10 cellular contexts compared by ENCODE assay signal in the genomic region with DNA sequence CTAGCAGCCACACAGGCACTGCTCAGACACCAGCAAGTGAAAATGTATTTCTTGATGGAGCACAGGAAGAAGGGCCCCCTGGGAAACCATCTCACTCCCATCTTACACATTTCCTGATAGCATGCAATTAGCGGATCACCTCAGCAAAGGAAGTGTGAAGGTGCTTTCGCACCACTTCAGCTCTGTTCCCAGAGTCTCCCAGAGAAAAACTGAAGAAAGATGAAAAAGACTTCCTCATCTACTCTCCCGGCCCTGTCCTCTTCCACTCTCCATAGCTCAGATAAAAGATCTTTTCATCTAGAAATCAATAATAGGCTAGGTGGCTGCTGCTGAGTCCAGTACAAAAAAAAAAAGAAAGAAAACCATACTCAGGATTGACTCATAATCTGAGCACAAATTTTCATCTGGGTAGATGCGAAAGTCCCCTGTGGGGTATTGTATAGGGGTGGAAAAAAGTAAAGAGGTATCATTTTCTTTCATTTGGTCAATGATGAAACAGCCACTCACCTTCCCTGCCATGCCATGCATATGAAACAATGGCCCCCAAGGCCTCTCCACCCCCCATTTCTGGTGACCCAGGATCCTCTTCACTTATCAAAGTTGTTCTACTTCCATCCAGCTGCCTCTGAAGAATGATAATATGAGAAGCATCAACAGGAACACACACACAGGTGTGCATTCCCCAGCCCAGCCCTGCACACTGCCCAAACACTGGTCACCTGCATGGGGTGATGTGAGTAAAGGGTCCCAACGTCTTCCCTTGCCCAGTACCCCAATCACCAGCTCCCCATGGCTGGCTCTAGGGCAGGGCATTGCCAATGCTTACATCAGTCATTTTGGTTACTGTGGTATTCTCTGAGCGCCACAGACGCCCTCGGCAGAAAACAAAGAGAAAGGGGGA. TPM values are rescaled to one million over a fixed set of nuclear protein-coding genes. Genes with fewer than 3 reads are reported as not detected.
DNase-seq lines count a peak whose midpoint lies in the region; ATAC-seq and FAIRE-seq lines count a peak whose summit lies in the region.
"Had no signal": no experiment of that assay in that cellular context is flagged by ENCODE, and none has a peak within 500 bp of the region (broad histone marks: within the 10 kb centered on the region; RNA-seq: fewer than 3 reads in every experiment).

No MANE protein-coding gene starts in this region.

- H3K36me3 Mint-ChIP-seq in activated T-helper 2 cell treated with anti-CD3 and anti-CD28 coated beads, Interferon-gamma antibody, Interleukin-2, Interleukin-4, amounts not matched to agents 10 μg/mL and 5 μg/mL and 100 μg/mL, durations not matched to agents 14 hours and 24 hours and 36 hours (ENCODE audit: low read depth), result peaks cover 71% of the 10 kb centered on the region

- FAIRE-seq in GM18507 (lab: Jason Lieb, UNC), result peak; percentile 63

- no peak for DNase-seq in GM18507 (ENCODE audit: extremely low spot score, insufficient read length, low read depth)
- DNase-seq in activated T-helper 2 cell treated with anti-CD3 and anti-CD28 coated beads, Interferon-gamma antibody, Interleukin-2, Interleukin-4, amounts not matched to agents 10 μg/mL and 5 μg/mL and 100 μg/mL, durations not matched to agents 14 hours and 24 hours and 36 hours (ENCODE audit: low spot score), result no peak
- no peak for DNase-seq in NCI-H1092 treated with DMSO at 0.1 percent for 48 hours (lab: John Stamatoyannopoulos, UW)
- DNase-seq in NCI-H2196 treated with DMSO at 0.1 percent for 48 hours (lab: John Stamatoyannopoulos, UW; ENCODE audit: unreplicated experiment), result no peak
- DNase-seq in DMS79 treated with DMSO at 0.1 percent for 48 hours (lab: John Stamatoyannopoulos, UW), result no peak
- DNase-seq: activated CD4-positive, alpha-beta T cell treated with anti-CD3 and anti-CD28 coated beads for 4 hours; EL had no signal

- ATAC-seq in GM19452 (IDR thresholded peaks at IDR 0.05; ENCODE audit: unreplicated experiment) (peak; percentile 80), HG03045 (IDR thresholded peaks at IDR 0.05; ENCODE audit: unreplicated experiment) (peak; percentile 74), GM19324 (IDR thresholded peaks at IDR 0.05; ENCODE audit: low FRiP score, unreplicated experiment) (no peak)

- no peaks in the 10 kb centered on the region for H3K9me3 Mint-ChIP-seq in activated T-helper 2 cell treated with anti-CD3 and anti-CD28 coated beads, Interferon-gamma antibody, Interleukin-2, Interleukin-4, amounts not matched to agents 10 μg/mL and 5 μg/mL and 100 μg/mL, durations not matched to agents 14 hours and 24 hours and 36 hours

- H3K27ac Mint-ChIP-seq in activated T-helper 2 cell treated with anti-CD3 and anti-CD28 coated beads, Interferon-gamma antibody, Interleukin-2, Interleukin-4, amounts not matched to agents 10 μg/mL and 5 μg/mL and 100 μg/mL, durations not matched to agents 14 hours and 24 hours and 36 hours, result peak overlapping the region; percentile 82

- intact Hi-C loops in activated T-helper 2 cell treated with anti-CD3 and anti-CD28 coated beads, Interferon-gamma antibody, Interleukin-2, Interleukin-4, amounts not matched to agents 10 μg/mL and 5 μg/mL and 100 μg/mL, durations not matched to agents 14 hours and 24 hours and 36 hours (cut with micrococcal nuclease), result loop anchor here (1.0 to 5.0 kb wide), 3 partner anchors 13 to 78 kb away; no protein-coding TSS in a partner anchor

- H3K4me3 Mint-ChIP-seq in activated T-helper 2 cell treated with anti-CD3 and anti-CD28 coated beads, Interferon-gamma antibody, Interleukin-2, Interleukin-4, amounts not matched to agents 10 μg/mL and 5 μg/mL and 100 μg/mL, durations not matched to agents 14 hours and 24 hours and 36 hours (ENCODE audit: low read depth), result no peak overlapping the region

- peaks cover 25% of the 10 kb centered on the region for H3K4me1 Mint-ChIP-seq in activated T-helper 2 cell treated with anti-CD3 and anti-CD28 coated beads, Interferon-gamma antibody, Interleukin-2, Interleukin-4, amounts not matched to agents 10 μg/mL and 5 μg/mL and 100 μg/mL, durations not matched to agents 14 hours and 24 hours and 36 hours (ENCODE audit: low read depth)

- H3K27me3 Mint-ChIP-seq in activated T-helper 2 cell treated with anti-CD3 and anti-CD28 coated beads, Interferon-gamma antibody, Interleukin-2, Interleukin-4, amounts not matched to agents 10 μg/mL and 5 μg/mL and 100 μg/mL, durations not matched to agents 14 hours and 24 hours and 36 hours (ENCODE audit: low read depth), result no peaks in the 10 kb centered on the region

RNA-seq across cellular contexts. Expression of a gene that starts 48.8 kb away (rescaled TPM):
- 2.8 and 3.9 TPM in 2 replicates for total RNA-seq in activated T-helper 2 cell treated with anti-CD3 and anti-CD28 coated beads, Interferon-gamma antibody, Interleukin-2, Interleukin-4, amounts not matched to agents 10 μg/mL and 5 μg/mL and 100 μg/mL, durations not matched to agents 14 hours and 24 hours and 36 hours
